Comparison of ENCODE assay signal across 7 cellular contexts in the genomic region with DNA sequence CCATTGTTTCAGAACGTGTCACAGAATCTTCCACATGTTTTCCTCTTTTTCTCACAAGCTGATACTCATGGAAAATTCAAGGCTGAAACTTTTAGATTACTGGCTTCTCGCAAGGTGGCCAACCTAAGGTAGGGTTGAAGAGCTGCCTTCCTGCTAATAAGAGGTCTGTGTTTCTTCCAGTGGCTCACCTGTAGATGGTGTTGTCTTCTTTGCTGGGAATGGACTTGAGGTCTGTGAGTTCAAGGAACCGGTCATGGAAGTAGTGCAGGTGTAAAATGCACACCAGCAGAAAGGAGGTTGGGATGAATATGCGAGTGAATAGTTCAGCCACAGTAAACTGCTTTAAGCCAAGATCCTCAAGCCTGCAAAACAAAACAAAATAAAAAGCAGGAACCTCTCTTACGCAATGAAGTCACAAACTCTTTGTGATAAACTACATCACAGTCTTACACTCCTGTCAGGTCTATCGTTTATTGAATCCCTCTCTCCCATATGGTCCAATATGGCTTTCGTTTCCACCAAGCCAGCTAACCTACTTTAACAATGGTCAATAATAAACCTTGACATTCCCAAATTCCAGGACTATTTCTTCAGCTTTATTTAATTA.
"Had no signal": no experiment of that assay in that cellular context is flagged by ENCODE, and none has a peak within 500 bp of the region (broad histone marks: within the 10 kb centered on the region; RNA-seq: fewer than 3 reads in every experiment).

No MANE protein-coding gene starts in this region.

- H3K27ac ChIP-seq: brain microvascular endothelial cell, gastrocnemius medialis, heart left ventricle had no signal

- ATAC-seq: gastrocnemius medialis; heart left ventricle; natural killer cell treated with Interleukin-12 subunit alpha and Interleukin-12 subunit beta and Interleukin-15 and Interleukin-18, amount 100 ng/mL, for 72 hours had no signal

- DNase-seq: activated naive CD8-positive, alpha-beta T cell treated with anti-CD3 and anti-CD28 coated beads, Interleukin-2, amount 10 ng/mL, durations not matched to agents 7 days and 5 days; brain microvascular endothelial cell; gastrocnemius medialis; heart left ventricle; stimulated activated CD4-positive, alpha-beta T cell treated with anti-CD3 and anti-CD28 coated beads, Interleukin-2, amount 100 ng/mL, for 48 hours; stimulated activated naive CD4-positive, alpha-beta T cell had no signal
